ENCODE assay signal across 9 cellular contexts in genomic region chr7:155951554-155952158, GRCh38.
DNase-seq lines count a peak whose midpoint lies in the region; ATAC-seq, FAIRE-seq and TF ChIP-seq lines count a peak whose summit lies in the region.
"Had no signal": no experiment of that assay in that cellular context is flagged by ENCODE, and none has a peak within 500 bp of the region (broad histone marks: within the 10 kb centered on the region; RNA-seq: fewer than 3 reads in every experiment).

No MANE protein-coding gene starts in this region.

- H3K4me1 Mint-ChIP-seq in activated T-helper 17 cell treated with anti-CD3 and anti-CD28 coated beads, Interleukin-2, amount 50 U/mL, for 72 hours = no peaks in the 10 kb centered on the region

- peaks cover 16% of the 10 kb centered on the region for H3K27me3 Mint-ChIP-seq in activated T-helper 17 cell treated with anti-CD3 and anti-CD28 coated beads, Interleukin-2, amount 50 U/mL, for 72 hours

- peak; percentile 86 for DNase-seq in HTR-8/SVneo (ENCODE audit: insufficient read length, low spot score)
- DNase-seq in RWPE2 (ENCODE audit: low spot score) = peak; percentile 95
- peak; percentile 61 for DNase-seq in fibroblast of mammary gland (ENCODE audit: low read depth)
- peak; percentile 86 for DNase-seq in retinal pigment epithelial cell (ENCODE audit: low read depth)
- DNase-seq in GM13976 (ENCODE audit: low spot score) = no peak
- DNase-seq: NCI-H187 treated with DMSO at 0.1 percent for 48 hours had no signal

- H3K4me3 ChIP-seq in RWPE2 (ENCODE audit: severe bottlenecking) (no peak overlapping the region), fibroblast of mammary gland (ENCODE audit: control insufficient read depth, low read depth, low read length) (no peak overlapping the region), retinal pigment epithelial cell (ENCODE audit: low read length) (no peak overlapping the region)

- in situ Hi-C loops in GM13976 (cut with MboI; ENCODE audit: low sequenced_read_pairs, unreplicated experiment) = no loop called here

- no peaks in the 10 kb centered on the region for H3K36me3 Mint-ChIP-seq in activated T-helper 17 cell treated with anti-CD3 and anti-CD28 coated beads, Interleukin-2, amount 50 U/mL, for 72 hours (ENCODE audit: low read depth)

- TF ChIP-seq CTCF in RWPE2 (IDR thresholded peaks at IDR 0.05; ENCODE audit: poor library complexity, severe bottlenecking) = no peak
- no peak for TF ChIP-seq CTCF in fibroblast of mammary gland (conservative IDR thresholded peaks at IDR 0.05; ENCODE audit: control insufficient read depth, insufficient read depth, low read depth, low read length)
- TF ChIP-seq CTCF in retinal pigment epithelial cell (conservative IDR thresholded peaks at IDR 0.05; ENCODE audit: low read depth, low read length) = no peak
- TF ChIP-seq CTCF in GM13976 (IDR thresholded peaks at IDR 0.05; ENCODE audit: borderline replicate concordance, control extremely low read depth, extremely low read depth, insufficient read depth, missing control alignments) = no peak

- no peaks in the 10 kb centered on the region for H3K9me3 Mint-ChIP-seq in activated T-helper 17 cell treated with anti-CD3 and anti-CD28 coated beads, Interleukin-2, amount 50 U/mL, for 72 hours

- H3K27ac ChIP-seq in RWPE2 (ENCODE audit: poor library complexity, severe bottlenecking) = peak overlapping the region; percentile 86

- H3K36me3 ChIP-seq in RWPE2 (ENCODE audit: low read depth) = no peaks in the 10 kb centered on the region

- no peaks in the 10 kb centered on the region for H3K27me3 ChIP-seq in RWPE2 (ENCODE audit: insufficient read depth, poor library complexity, severe bottlenecking)

- H3K4me3 Mint-ChIP-seq in activated T-helper 17 cell treated with anti-CD3 and anti-CD28 coated beads, Interleukin-2, amount 50 U/mL, for 72 hours = no peak overlapping the region

- H3K4me1 ChIP-seq in RWPE2 (ENCODE audit: insufficient read depth, poor library complexity, severe bottlenecking) = peaks cover 15% of the 10 kb centered on the region

- no peak overlapping the region for H3K27ac Mint-ChIP-seq in activated T-helper 17 cell treated with anti-CD3 and anti-CD28 coated beads, Interleukin-2, amount 50 U/mL, for 72 hours

- H3K9me3 ChIP-seq in RWPE2 (ENCODE audit: severe bottlenecking) = no peaks in the 10 kb centered on the region

- ATAC-seq in RWPE2 (ENCODE audit: low read depth) (peak; percentile 95), GM18870 (IDR thresholded peaks at IDR 0.05; ENCODE audit: unreplicated experiment) (no peak), HG02798 (IDR thresholded peaks at IDR 0.05; ENCODE audit: poor library complexity, unreplicated experiment) (no peak)
- ATAC-seq in activated T-helper 17 cell treated with anti-CD3 and anti-CD28 coated beads, Interleukin-2, amount 50 U/mL, for 72 hours (replicated peaks) = no peak

- no peak for FAIRE-seq in HTR-8/SVneo (lab: Jason Lieb, UNC)
